ENCODE assay signal across 12 cellular contexts in genomic region chr12:25994252-25994651, GRCh38. TPM values are rescaled to one million over a fixed set of nuclear protein-coding genes. Genes with fewer than 3 reads are reported as not detected.
DNase-seq lines count a peak whose midpoint lies in the region; ATAC-seq and TF ChIP-seq lines count a peak whose summit lies in the region.
"Had no signal": no experiment of that assay in that cellular context is flagged by ENCODE, and none has a peak within 500 bp of the region (broad histone marks: within the 10 kb centered on the region; RNA-seq: fewer than 3 reads in every experiment).

No MANE protein-coding gene starts in this region.

- no peak overlapping the region for H3K27ac Mint-ChIP-seq in activated T-cell treated with anti-CD3 and anti-CD28 coated beads, Interleukin-2, amount 50 U/mL, for 72 hours
- H3K27ac Mint-ChIP-seq in activated CD8-positive, alpha-beta T cell treated with anti-CD3 and anti-CD28 coated beads, Interleukin-2, amount 10 ng/mL, durations not matched to agents 7 days and 5 days = no peak overlapping the region
- H3K27ac Mint-ChIP-seq: activated T-helper 2 cell treated with anti-CD3 and anti-CD28 coated beads, Interferon-gamma antibody, Interleukin-2, Interleukin-4, amounts not matched to agents 10 μg/mL and 5 μg/mL and 100 μg/mL, durations not matched to agents 14 hours and 24 hours and 36 hours had no signal

- H2AFZ ChIP-seq in mammary epithelial cell (ENCODE audit: low read depth, low read length) = no peak overlapping the region

- no peaks in the 10 kb centered on the region for H4K20me1 ChIP-seq in mammary epithelial cell (ENCODE audit: insufficient read depth, low read length)
- H4K20me1 ChIP-seq: BLaER1 had no signal

- no peaks in the 10 kb centered on the region for H3K27me3 ChIP-seq in mammary epithelial cell (ENCODE audit: insufficient read depth, low read length)
- H3K27me3 ChIP-seq: BLaER1, spleen had no signal

- BruUV-seq in mammary epithelial cell (replicated peaks; lab: Mats Ljungman, UMichigan) = no TSS peak

- DNase-seq in ACHN (peak; percentile 28), HS-5 (ENCODE audit: low read depth) (peak; percentile 96), mammary epithelial cell (peak; percentile 66), myocyte (ENCODE audit: low read depth) (peak; percentile 67), iPS-NIHi7 (ENCODE audit: extremely low spot score) (no peak)
- DNase-seq in stimulated activated naive CD8-positive, alpha-beta T cell treated with anti-CD3 and anti-CD28 coated beads, Interleukin-15, Interleukin-2, amounts not matched to agents 100 U/mL and 50 U/mL, for 24 hours = no peak
- DNase-seq in activated T-cell treated with anti-CD3 and anti-CD28 coated beads, Interleukin-2, amount 50 U/mL, for 72 hours = no peak
- no peak for DNase-seq in activated CD8-positive, alpha-beta T cell treated with anti-CD3 and anti-CD28 coated beads, Interleukin-2, amount 10 ng/mL, durations not matched to agents 7 days and 5 days
- DNase-seq: hypothalamus, spleen had no signal

- H3K9ac ChIP-seq in mammary epithelial cell (ENCODE audit: insufficient read depth, low read length) = no peak overlapping the region
- H3K9ac ChIP-seq: BLaER1 had no signal

- in situ Hi-C loops in ACHN (cut with HindIII; ENCODE audit: low pct_ligation_motif_present, low pct_unique_long_range_greater_than_20kb, low sequenced_read_pairs) = no loop called here
- in situ Hi-C loops in mammary epithelial cell (cut with MboI; ENCODE audit: low sequenced_read_pairs in 2 of 2) = no loop called here

- no peaks in the 10 kb centered on the region for H3K36me3 ChIP-seq in mammary epithelial cell (ENCODE audit: insufficient read depth, low read length)
- H3K36me3 ChIP-seq: BLaER1, spleen had no signal

- dilution Hi-C loops in mammary epithelial cell (cut with HindIII; ENCODE audit: low sequenced_read_pairs) = no loop called here

- peaks cover 87% of the 10 kb centered on the region for H3K79me2 ChIP-seq in mammary epithelial cell (ENCODE audit: insufficient read depth, low read length)

- intact Hi-C loops in mammary epithelial cell (cut with micrococcal nuclease) = no loop called here

- H3K9me3 Mint-ChIP-seq in activated T-cell treated with anti-CD3 and anti-CD28 coated beads, Interleukin-2, amount 50 U/mL, for 72 hours = no peaks in the 10 kb centered on the region
- no peaks in the 10 kb centered on the region for H3K9me3 Mint-ChIP-seq in activated CD8-positive, alpha-beta T cell treated with anti-CD3 and anti-CD28 coated beads, Interleukin-2, amount 10 ng/mL, durations not matched to agents 7 days and 5 days (ENCODE audit: insufficient read depth)
- H3K9me3 Mint-ChIP-seq: activated T-helper 2 cell treated with anti-CD3 and anti-CD28 coated beads, Interferon-gamma antibody, Interleukin-2, Interleukin-4, amounts not matched to agents 10 μg/mL and 5 μg/mL and 100 μg/mL, durations not matched to agents 14 hours and 24 hours and 36 hours had no signal

- CTCF ChIA-PET in mammary epithelial cell (lab: Charles Lee; ENCODE audit: low non-redundant PET) = no interaction called here
- CTCF ChIA-PET in activated CD8-positive, alpha-beta T cell treated with anti-CD3 and anti-CD28 coated beads, Interleukin-2, amount 10 ng/mL, durations not matched to agents 7 days and 5 days (lab: Charles Lee) = no interaction called here

- no peak for ATAC-seq in stimulated activated naive CD8-positive, alpha-beta T cell treated with anti-CD3 and anti-CD28 coated beads, Interleukin-15, Interleukin-2, amounts not matched to agents 100 U/mL and 50 U/mL, for 24 hours
- ATAC-seq in activated T-cell treated with anti-CD3 and anti-CD28 coated beads, Interleukin-2, amount 50 U/mL, for 72 hours (replicated peaks in 1 of 2) = no peak
- no peak for ATAC-seq in activated CD8-positive, alpha-beta T cell treated with anti-CD3 and anti-CD28 coated beads, Interleukin-2, amount 10 ng/mL, durations not matched to agents 7 days and 5 days

- H3K4me1 Mint-ChIP-seq in activated T-cell treated with anti-CD3 and anti-CD28 coated beads, Interleukin-2, amount 50 U/mL, for 72 hours (ENCODE audit: low read depth) = no peaks in the 10 kb centered on the region
- no peaks in the 10 kb centered on the region for H3K4me1 Mint-ChIP-seq in activated CD8-positive, alpha-beta T cell treated with anti-CD3 and anti-CD28 coated beads, Interleukin-2, amount 10 ng/mL, durations not matched to agents 7 days and 5 days (ENCODE audit: low read depth)

- no peaks in the 10 kb centered on the region for H3K9me3 ChIP-seq in mammary epithelial cell (replicated peaks; ENCODE audit: insufficient read depth, low read length)
- H3K9me3 ChIP-seq: BLaER1, spleen had no signal

- no peak overlapping the region for H3K4me2 ChIP-seq in mammary epithelial cell (ENCODE audit: insufficient read depth, low read depth, low read length)
- H3K4me2 ChIP-seq: BLaER1 had no signal

- peaks cover 27% of the 10 kb centered on the region for H3K4me1 ChIP-seq in mammary epithelial cell (ENCODE audit: insufficient read depth, low read length)
- H3K4me1 ChIP-seq: BLaER1, spleen had no signal

- TF ChIP-seq CTCF in mammary epithelial cell (conservative IDR thresholded peaks at IDR 0.05 in 1 of 2, IDR thresholded peaks at IDR 0.05 in 1 of 2; ENCODE audit: extremely low read depth in 1 of 2, insufficient read depth in 1 of 2, low read depth in 1 of 2, low read length in 2 of 2) = no peak

- no peaks in the 10 kb centered on the region for H3K36me3 Mint-ChIP-seq in activated T-cell treated with anti-CD3 and anti-CD28 coated beads, Interleukin-2, amount 50 U/mL, for 72 hours (ENCODE audit: insufficient read depth in 2 of 2)
- H3K36me3 Mint-ChIP-seq in activated CD8-positive, alpha-beta T cell treated with anti-CD3 and anti-CD28 coated beads, Interleukin-2, amount 10 ng/mL, durations not matched to agents 7 days and 5 days (ENCODE audit: low read depth) = no peaks in the 10 kb centered on the region

- peaks cover 5% of the 10 kb centered on the region for H3K27me3 Mint-ChIP-seq in activated T-cell treated with anti-CD3 and anti-CD28 coated beads, Interleukin-2, amount 50 U/mL, for 72 hours (ENCODE audit: low read depth)
- H3K27me3 Mint-ChIP-seq in activated CD8-positive, alpha-beta T cell treated with anti-CD3 and anti-CD28 coated beads, Interleukin-2, amount 10 ng/mL, durations not matched to agents 7 days and 5 days (ENCODE audit: low read depth) = peaks cover 5% of the 10 kb centered on the region

- H3K27ac ChIP-seq in mammary epithelial cell (ENCODE audit: insufficient read depth, low read depth, low read length) = no peak overlapping the region
- H3K27ac ChIP-seq: BLaER1 had no signal

- no peak overlapping the region for H3K4me3 Mint-ChIP-seq in activated T-cell treated with anti-CD3 and anti-CD28 coated beads, Interleukin-2, amount 50 U/mL, for 72 hours
- H3K4me3 Mint-ChIP-seq in activated CD8-positive, alpha-beta T cell treated with anti-CD3 and anti-CD28 coated beads, Interleukin-2, amount 10 ng/mL, durations not matched to agents 7 days and 5 days = no peak overlapping the region

- 100% methylated on average over 2 of the region's 2 CpGs for WGBS in mammary epithelial cell (ENCODE audit: low coverage, missing lambda C conversion rate)

- no peak overlapping the region for H3K4me3 ChIP-seq in mammary epithelial cell (replicated peaks in 1 of 3; ENCODE audit: insufficient read depth in 1 of 3, low read depth in 2 of 3, low read length in 3 of 3)
- H3K4me3 ChIP-seq: BLaER1, spleen had no signal

- POLR2A ChIA-PET in activated CD8-positive, alpha-beta T cell treated with anti-CD3 and anti-CD28 coated beads, Interleukin-2, amount 10 ng/mL, durations not matched to agents 7 days and 5 days (lab: Charles Lee) = interaction anchor here (0.7 kb wide), 1 partner anchor 121 kb away, joined by 3 read pairs; no protein-coding TSS in a partner anchor

RNA-seq across cellular contexts. Expression of gene RASSF8, which starts 35.8 kb away (rescaled TPM):
- total RNA-seq in mammary epithelial cell (10 to 100 TPM; 31.3 to 35.3 TPM), myocyte (14.6 and 27.4 TPM in 2 replicates)
- polyA plus RNA-seq in mammary epithelial cell = 12.2 TPM
- 46.8 TPM for polyA minus RNA-seq in mammary epithelial cell
- 8.1 TPM for polyA plus RNA-seq in myocyte (2012)
- total RNA-seq in activated T-cell treated with anti-CD3 and anti-CD28 coated beads, Interleukin-2, amount 50 U/mL, for 72 hours = 10 to 100 TPM in 1 of 2 donors, 1 to 10 TPM in 1; 1.3 to 12.8 TPM
- total RNA-seq in activated CD8-positive, alpha-beta T cell treated with anti-CD3 and anti-CD28 coated beads, Interleukin-2, amount 10 ng/mL, durations not matched to agents 7 days and 5 days = 1 to 10 TPM; 1.0 TPM

Comparison
In these comparisons a context has a peak if more than half of its experiments do, and no peak if none do; other contexts are left out.
1. DNase-seq: peak in ACHN (single experiment), HS-5 (single experiment), mammary epithelial cell (single experiment) and myocyte (single experiment); none in iPS-NIHi7 (single experiment), stimulated activated naive CD8-positive, alpha-beta T cell treated with anti-CD3 and anti-CD28 coated beads, Interleukin-15, Interleukin-2, amounts not matched to agents 100 U/mL and 50 U/mL, for 24 hours (single experiment), activated T-cell treated with anti-CD3 and anti-CD28 coated beads, Interleukin-2, amount 50 U/mL, for 72 hours (0 of 2) and activated CD8-positive, alpha-beta T cell treated with anti-CD3 and anti-CD28 coated beads, Interleukin-2, amount 10 ng/mL, durations not matched to agents 7 days and 5 days (single experiment).